In genomic region chr2:240812301-240812680, GRCh38 we compare ENCODE assay signal across 1 cellular context.
TF ChIP-seq lines count a peak whose summit lies in the region.

No MANE protein-coding gene starts in this region.

TF ChIP-seq in H1, 55 proteins besides CTCF, POLR2A, EP300 and RAD21:
- TF ChIP-seq GABPA (IDR thresholded peaks at IDR 0.05; ENCODE audit: borderline replicate concordance, insufficient read depth, low read length): no peak
- TF ChIP-seq HDAC2 (IDR thresholded peaks at IDR 0.05; ENCODE audit: borderline replicate concordance in 1 of 2, low read depth in 2 of 2, low read length in 2 of 2): no peak
- no peak for TF ChIP-seq HDAC6 (IDR thresholded peaks at IDR 0.05; ENCODE audit: low read depth, low read length)
- TF ChIP-seq TBP (IDR thresholded peaks at IDR 0.05; ENCODE audit: low read depth, low read length): no peak
- TF ChIP-seq FOSL1 (IDR thresholded peaks at IDR 0.05; ENCODE audit: insufficient read depth, low read depth, low read length): no peak
- TF ChIP-seq KDM4A (IDR thresholded peaks at IDR 0.05; ENCODE audit: low read depth, low read length, severe bottlenecking): no peak
- TF ChIP-seq SUZ12 (IDR thresholded peaks at IDR 0.05; ENCODE audit: low read length): no peak
- no peak for TF ChIP-seq CBX5 (IDR thresholded peaks at IDR 0.05; ENCODE audit: low read depth, low read length)
